ENCODE assay signal across 1 cellular context in the genomic region with DNA sequence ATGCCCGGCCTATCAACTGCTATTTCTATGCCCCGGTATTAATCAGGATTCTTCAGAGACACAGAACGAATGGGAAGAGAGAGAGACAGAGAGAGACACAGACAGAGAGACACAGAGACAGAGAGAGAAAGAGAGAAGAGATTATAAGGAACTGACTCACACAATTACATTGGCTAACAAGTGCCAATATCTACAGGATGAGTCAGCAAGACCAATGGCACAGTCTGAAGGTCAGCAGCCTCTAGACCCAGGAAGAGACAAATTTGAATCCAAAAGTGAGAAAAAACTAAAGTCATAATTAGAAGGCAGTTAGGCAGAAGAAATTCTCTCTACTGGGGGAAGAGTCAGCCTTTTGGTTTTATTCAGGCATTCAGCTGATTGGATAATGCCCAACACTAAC.
TF ChIP-seq lines count a peak whose summit lies in the region.

No MANE protein-coding gene starts in this region.

TF ChIP-seq in HepG2, 621 proteins besides CTCF, POLR2A, EP300 and RAD21 (continued from another document):
- TF ChIP-seq, protein P1, sequence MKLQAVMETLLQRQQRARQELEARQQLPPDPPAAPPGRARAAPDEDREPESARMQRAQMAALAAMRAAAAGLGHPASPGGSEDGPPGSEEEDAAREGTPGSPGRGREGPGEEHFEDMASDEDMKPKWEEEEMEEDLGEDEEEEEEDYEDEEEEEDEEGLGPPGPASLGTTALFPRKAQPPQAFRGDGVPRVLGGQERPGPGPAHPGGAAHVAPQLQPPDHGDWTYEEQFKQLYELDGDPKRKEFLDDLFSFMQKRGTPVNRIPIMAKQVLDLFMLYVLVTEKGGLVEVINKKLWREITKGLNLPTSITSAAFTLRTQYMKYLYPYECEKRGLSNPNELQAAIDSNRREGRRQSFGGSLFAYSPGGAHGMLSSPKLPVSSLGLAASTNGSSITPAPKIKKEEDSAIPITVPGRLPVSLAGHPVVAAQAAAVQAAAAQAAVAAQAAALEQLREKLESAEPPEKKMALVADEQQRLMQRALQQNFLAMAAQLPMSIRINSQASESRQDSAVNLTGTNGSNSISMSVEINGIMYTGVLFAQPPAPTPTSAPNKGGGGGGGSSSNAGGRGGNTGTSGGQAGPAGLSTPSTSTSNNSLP (IDR thresholded peaks at IDR 0.05; ENCODE audit: low read depth, low read length): peak; percentile 54; the same call in 1 of the 2 replicates
- TF ChIP-seq NFE2 (CRISPR knock-in tag; IDR thresholded peaks at IDR 0.05) (peak; percentile 77; the same call in 1 of the 2 replicates), ZNF546 (CRISPR knock-in tag; conservative IDR thresholded peaks at IDR 0.05) (no peak), ZSCAN5A (CRISPR knock-in tag; IDR thresholded peaks at IDR 0.05; ENCODE audit: borderline replicate concordance) (no peak), ZNF558 (CRISPR knock-in tag; IDR thresholded peaks at IDR 0.05; ENCODE audit: borderline replicate concordance) (no peak), KLF16 (CRISPR knock-in tag; IDR thresholded peaks at IDR 0.05) (no peak), ZNF143 (CRISPR knock-in tag; IDR thresholded peaks at IDR 0.05) (no peak), ZNF230 (CRISPR knock-in tag; IDR thresholded peaks at IDR 0.05) (no peak), JUNB (CRISPR knock-in tag; IDR thresholded peaks at IDR 0.05; ENCODE audit: borderline replicate concordance) (peak; percentile 60; the same call in 1 of the 2 replicates), ELF3 (CRISPR knock-in tag; IDR thresholded peaks at IDR 0.05) (peak; percentile 60), NFE2L2 (IDR thresholded peaks at IDR 0.05; ENCODE audit: low read length) (peak; percentile 91), MED1 (CRISPR knock-in tag; IDR thresholded peaks at IDR 0.05) (no peak), SATB2 (CRISPR knock-in tag; IDR thresholded peaks at IDR 0.05) (no peak), MIER3 (CRISPR knock-in tag; IDR thresholded peaks at IDR 0.05; ENCODE audit: borderline replicate concordance) (no peak), SUZ12 (IDR thresholded peaks at IDR 0.05; ENCODE audit: low read depth, low read length) (no peak), ZNF432 (CRISPR knock-in tag; IDR thresholded peaks at IDR 0.05; ENCODE audit: borderline replicate concordance) (no peak), TOPORS (CRISPR knock-in tag; IDR thresholded peaks at IDR 0.05) (no peak), ZNF644 (CRISPR knock-in tag; IDR thresholded peaks at IDR 0.05; ENCODE audit: low read depth) (peak; percentile 69), SIN3A (IDR thresholded peaks at IDR 0.05; ENCODE audit: borderline replicate concordance, low read depth, low read length) (no peak), TBX3 (IDR thresholded peaks at IDR 0.05; ENCODE audit: borderline replicate concordance) (peak; percentile 22; the same call in 1 of the 2 replicates), FOSL2 (CRISPR knock-in tag; IDR thresholded peaks at IDR 0.05) (peak; percentile 94), MAFG (CRISPR knock-in tag; IDR thresholded peaks at IDR 0.05) (peak; percentile 57; the same call in 1 of the 2 replicates), TIGD3 (CRISPR knock-in tag; IDR thresholded peaks at IDR 0.05; ENCODE audit: borderline replicate concordance) (no peak), GATAD2A (CRISPR knock-in tag; IDR thresholded peaks at IDR 0.05) (0 out of 2 replicates have a peak, but pooled peaks have one; percentile 25), NFKB2 (CRISPR knock-in tag; IDR thresholded peaks at IDR 0.05; ENCODE audit: borderline replicate concordance) (no peak), CREB1 (IDR thresholded peaks at IDR 0.05) (no peak), CREB1 (CRISPR knock-in tag; IDR thresholded peaks at IDR 0.05) (no peak), ZNF30 (CRISPR knock-in tag; IDR thresholded peaks at IDR 0.05) (no peak), ZSCAN25 (CRISPR knock-in tag; IDR thresholded peaks at IDR 0.05) (no peak), ZNF577 (CRISPR knock-in tag; IDR thresholded peaks at IDR 0.05; ENCODE audit: borderline replicate concordance, low read depth) (no peak), SNAPC5 (CRISPR knock-in tag; IDR thresholded peaks at IDR 0.05; ENCODE audit: borderline replicate concordance) (no peak), HOXA7 (CRISPR knock-in tag; IDR thresholded peaks at IDR 0.05) (no peak), TP53 (CRISPR knock-in tag; conservative IDR thresholded peaks at IDR 0.05) (no peak), CEBPG (CRISPR knock-in tag; IDR thresholded peaks at IDR 0.05) (peak; percentile 10; the same call in 1 of the 2 replicates), JUND (CRISPR knock-in tag; IDR thresholded peaks at IDR 0.05) (peak; percentile 60; the same call in 1 of the 2 replicates), ZNF451 (CRISPR knock-in tag; IDR thresholded peaks at IDR 0.05) (no peak), IKZF4 (CRISPR knock-in tag; IDR thresholded peaks at IDR 0.05; ENCODE audit: borderline replicate concordance, low read depth, not compliant biosample characterization) (no peak), ZMYM4 (CRISPR knock-in tag; IDR thresholded peaks at IDR 0.05) (0 out of 2 replicates have a peak, but pooled peaks have one; percentile 17), ZNF781 (CRISPR knock-in tag; IDR thresholded peaks at IDR 0.05; ENCODE audit: borderline replicate concordance, not compliant biosample characterization) (no peak), MAFK (conservative IDR thresholded peaks at IDR 0.05 in 1 of 2, IDR thresholded peaks at IDR 0.05 in 1 of 2; ENCODE audit: low read length in 2 of 2) (peak; percentile 63 to 74), ZNF264 (CRISPR knock-in tag; IDR thresholded peaks at IDR 0.05) (no peak), ZNF660 (CRISPR knock-in tag; IDR thresholded peaks at IDR 0.05; ENCODE audit: borderline replicate concordance, low read depth) (no peak)
- TF ChIP-seq, protein P2, sequence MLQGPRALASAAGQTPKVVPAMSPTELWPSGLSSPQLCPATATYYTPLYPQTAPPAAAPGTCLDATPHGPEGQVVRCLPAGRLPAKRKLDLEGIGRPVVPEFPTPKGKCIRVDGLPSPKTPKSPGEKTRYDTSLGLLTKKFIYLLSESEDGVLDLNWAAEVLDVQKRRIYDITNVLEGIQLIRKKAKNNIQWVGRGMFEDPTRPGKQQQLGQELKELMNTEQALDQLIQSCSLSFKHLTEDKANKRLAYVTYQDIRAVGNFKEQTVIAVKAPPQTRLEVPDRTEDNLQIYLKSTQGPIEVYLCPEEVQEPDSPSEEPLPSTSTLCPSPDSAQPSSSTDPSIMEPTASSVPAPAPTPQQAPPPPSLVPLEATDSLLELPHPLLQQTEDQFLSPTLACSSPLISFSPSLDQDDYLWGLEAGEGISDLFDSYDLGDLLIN (CRISPR knock-in tag; IDR thresholded peaks at IDR 0.05; ENCODE audit: borderline replicate concordance): no peak
- TF ChIP-seq, protein P3, sequence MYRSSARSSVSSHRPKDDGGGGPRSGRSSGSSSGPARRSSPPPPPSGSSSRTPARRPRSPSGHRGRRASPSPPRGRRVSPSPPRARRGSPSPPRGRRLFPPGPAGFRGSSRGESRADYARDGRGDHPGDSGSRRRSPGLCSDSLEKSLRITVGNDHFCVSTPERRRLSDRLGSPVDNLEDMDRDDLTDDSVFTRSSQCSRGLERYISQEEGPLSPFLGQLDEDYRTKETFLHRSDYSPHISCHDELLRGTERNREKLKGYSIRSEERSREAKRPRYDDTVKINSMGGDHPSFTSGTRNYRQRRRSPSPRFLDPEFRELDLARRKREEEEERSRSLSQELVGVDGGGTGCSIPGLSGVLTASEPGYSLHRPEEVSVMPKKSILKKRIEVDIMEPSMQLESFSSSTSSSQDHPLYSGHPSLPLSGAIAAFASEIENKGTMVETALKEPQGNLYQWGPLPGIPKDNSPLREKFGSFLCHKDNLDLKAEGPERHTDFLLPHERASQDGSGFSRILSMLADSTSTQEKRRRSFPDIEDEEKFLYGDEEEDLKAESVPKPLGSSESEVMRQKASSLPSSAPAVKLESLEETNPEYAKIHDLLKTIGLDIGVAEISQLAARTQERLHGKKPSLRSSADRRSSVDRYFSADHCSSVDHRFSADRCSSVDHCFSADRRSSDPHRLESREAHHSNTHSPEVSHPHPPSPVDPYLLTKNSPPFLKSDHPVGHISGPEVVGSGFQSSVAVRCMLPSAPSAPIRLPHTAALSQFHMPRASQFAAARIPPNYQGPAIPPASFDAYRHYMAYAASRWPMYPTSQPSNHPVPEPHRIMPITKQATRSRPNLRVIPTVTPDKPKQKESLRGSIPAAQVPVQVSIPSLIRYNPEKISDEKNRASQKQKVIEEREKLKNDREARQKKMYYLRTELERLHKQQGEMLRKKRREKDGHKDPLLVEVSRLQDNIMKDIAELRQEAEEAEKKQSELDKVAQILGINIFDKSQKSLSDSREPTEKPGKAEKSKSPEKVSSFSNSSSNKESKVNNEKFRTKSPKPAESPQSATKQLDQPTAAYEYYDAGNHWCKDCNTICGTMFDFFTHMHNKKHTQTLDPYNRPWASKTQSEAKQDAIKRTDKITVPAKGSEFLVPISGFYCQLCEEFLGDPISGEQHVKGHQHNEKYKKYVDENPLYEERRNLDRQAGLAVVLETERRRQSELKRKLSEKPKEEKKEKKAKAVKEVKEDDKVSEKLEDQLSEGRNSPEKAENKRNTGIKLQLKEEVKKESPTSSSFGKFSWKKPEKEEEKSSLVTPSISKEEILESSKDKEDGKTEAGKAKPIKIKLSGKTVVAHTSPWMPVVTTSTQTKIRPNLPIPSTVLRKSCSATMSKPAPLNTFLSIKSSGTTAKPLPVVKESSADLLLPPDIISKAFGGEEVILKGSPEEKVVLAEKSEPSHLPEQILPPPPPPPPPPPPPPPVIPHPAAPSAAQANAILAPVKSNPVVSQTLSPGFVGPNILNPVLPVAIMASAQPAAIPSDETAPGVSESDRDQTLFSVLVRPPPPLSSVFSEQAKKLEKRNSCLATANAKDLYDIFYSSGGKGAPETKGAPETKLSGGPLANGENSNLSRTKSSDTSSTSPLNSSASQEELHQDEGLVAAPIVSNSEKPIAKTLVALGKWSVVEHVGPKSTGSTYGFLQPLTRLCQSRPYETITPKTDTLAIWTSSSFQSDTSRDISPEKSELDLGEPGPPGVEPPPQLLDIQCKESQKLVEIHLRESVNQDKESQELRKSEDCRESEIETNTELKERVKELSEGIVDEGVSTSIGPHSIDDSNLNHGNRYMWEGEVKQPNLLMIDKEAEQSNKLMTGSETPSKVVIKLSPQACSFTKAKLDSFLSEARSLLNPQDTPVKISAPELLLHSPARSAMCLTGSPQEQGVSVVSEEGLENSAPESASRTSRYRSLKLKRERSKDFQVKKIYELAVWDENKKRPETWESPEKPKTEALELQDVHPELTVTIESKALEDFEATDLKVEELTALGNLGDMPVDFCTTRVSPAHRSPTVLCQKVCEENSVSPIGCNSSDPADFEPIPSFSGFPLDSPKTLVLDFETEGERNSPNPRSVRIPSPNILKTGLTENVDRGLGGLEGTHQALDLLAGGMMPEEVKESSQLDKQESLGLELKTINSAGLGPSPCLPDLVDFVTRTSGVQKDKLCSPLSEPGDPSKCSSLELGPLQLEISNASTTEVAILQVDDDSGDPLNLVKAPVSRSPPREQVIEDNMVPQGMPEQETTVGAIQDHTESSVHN (CRISPR knock-in tag; IDR thresholded peaks at IDR 0.05): no peak
- TF ChIP-seq, protein P4, sequence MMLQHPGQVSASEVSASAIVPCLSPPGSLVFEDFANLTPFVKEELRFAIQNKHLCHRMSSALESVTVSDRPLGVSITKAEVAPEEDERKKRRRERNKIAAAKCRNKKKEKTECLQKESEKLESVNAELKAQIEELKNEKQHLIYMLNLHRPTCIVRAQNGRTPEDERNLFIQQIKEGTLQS (CRISPR knock-in tag; IDR thresholded peaks at IDR 0.05): peak; percentile 64
- TF ChIP-seq, protein P5, sequence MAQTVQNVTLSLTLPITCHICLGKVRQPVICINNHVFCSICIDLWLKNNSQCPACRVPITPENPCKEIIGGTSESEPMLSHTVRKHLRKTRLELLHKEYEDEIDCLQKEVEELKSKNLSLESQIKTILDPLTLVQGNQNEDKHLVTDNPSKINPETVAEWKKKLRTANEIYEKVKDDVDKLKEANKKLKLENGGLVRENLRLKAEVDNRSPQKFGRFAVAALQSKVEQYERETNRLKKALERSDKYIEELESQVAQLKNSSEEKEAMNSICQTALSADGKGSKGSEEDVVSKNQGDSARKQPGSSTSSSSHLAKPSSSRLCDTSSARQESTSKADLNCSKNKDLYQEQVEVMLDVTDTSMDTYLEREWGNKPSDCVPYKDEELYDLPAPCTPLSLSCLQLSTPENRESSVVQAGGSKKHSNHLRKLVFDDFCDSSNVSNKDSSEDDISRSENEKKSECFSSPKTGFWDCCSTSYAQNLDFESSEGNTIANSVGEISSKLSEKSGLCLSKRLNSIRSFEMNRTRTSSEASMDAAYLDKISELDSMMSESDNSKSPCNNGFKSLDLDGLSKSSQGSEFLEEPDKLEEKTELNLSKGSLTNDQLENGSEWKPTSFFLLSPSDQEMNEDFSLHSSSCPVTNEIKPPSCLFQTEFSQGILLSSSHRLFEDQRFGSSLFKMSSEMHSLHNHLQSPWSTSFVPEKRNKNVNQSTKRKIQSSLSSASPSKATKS (CRISPR knock-in tag; IDR thresholded peaks at IDR 0.05): no peak
- TF ChIP-seq, protein P6, sequence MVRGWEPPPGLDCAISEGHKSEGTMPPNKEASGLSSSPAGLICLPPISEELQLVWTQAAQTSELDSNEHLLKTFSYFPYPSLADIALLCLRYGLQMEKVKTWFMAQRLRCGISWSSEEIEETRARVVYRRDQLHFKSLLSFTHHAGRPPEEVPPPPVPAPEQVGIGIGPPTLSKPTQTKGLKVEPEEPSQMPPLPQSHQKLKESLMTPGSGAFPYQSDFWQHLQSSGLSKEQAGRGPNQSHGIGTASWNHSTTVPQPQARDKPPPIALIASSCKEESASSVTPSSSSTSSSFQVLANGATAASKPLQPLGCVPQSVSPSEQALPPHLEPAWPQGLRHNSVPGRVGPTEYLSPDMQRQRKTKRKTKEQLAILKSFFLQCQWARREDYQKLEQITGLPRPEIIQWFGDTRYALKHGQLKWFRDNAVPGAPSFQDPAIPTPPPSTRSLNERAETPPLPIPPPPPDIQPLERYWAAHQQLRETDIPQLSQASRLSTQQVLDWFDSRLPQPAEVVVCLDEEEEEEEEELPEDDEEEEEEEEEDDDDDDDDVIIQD (CRISPR knock-in tag; IDR thresholded peaks at IDR 0.05; ENCODE audit: low read depth): peak; percentile 73; the same call in 1 of the 2 replicates
TF ChIP-seq in HepG2: peak in this region for 24.
